Comparison of ENCODE assay signal across 26 cellular contexts in genomic region chr3:193794002-193794835, GRCh38.
DNase-seq lines count a peak whose midpoint lies in the region; ATAC-seq and TF ChIP-seq lines count a peak whose summit lies in the region.
"Had no signal": no experiment of that assay in that cellular context is flagged by ENCODE, and none has a peak within 500 bp of the region (broad histone marks: within the 10 kb centered on the region; RNA-seq: fewer than 3 reads in every experiment).

No MANE protein-coding gene starts in this region.

- no peak overlapping the region for H2BK120ac ChIP-seq in trophoblast cell (ENCODE audit: insufficient read depth, low read length, poor library complexity)

- H3K36me3 ChIP-seq in heart left ventricle (no peaks in the 10 kb centered on the region), right atrium auricular region (no peaks in the 10 kb centered on the region), trophoblast cell (ENCODE audit: control insufficient read depth in 1 of 2, insufficient read depth in 2 of 2, low read length in 2 of 2) (no peaks in the 10 kb centered on the region)
- H3K36me3 ChIP-seq: gastroesophageal sphincter, upper lobe of left lung had no signal

- peaks cover 51% of the 10 kb centered on the region for H3K4me1 Mint-ChIP-seq in WTC11

- no peaks in the 10 kb centered on the region for H3K9me3 Mint-ChIP-seq in WTC11
- H3K9me3 Mint-ChIP-seq: activated naive CD4-positive, alpha-beta T cell treated with anti-CD3 and anti-CD28 coated beads, Interleukin-2, amount 10 ng/mL, durations not matched to agents 7 days and 5 days; activated T-cell treated with anti-CD3 and anti-CD28 coated beads, Interleukin-2, amount 50 U/mL, for 72 hours had no signal

- POLR2A ChIA-PET in WTC11 (lab: Charles Lee), result no interaction called here

- CTCF ChIA-PET in WTC11 (lab: Charles Lee), result interaction anchor here (1.6 kb wide), 1 partner anchor 177 kb away, joined by 3 read pairs; no protein-coding TSS in a partner anchor

- H3K9me3 ChIP-seq in heart left ventricle (no peaks in the 10 kb centered on the region), right atrium auricular region (no peaks in the 10 kb centered on the region), trophoblast cell (ENCODE audit: insufficient read depth, low read depth, low read length) (no peaks in the 10 kb centered on the region)
- H3K9me3 ChIP-seq: gastroesophageal sphincter, upper lobe of left lung had no signal

- peaks cover 16% of the 10 kb centered on the region for H3K27me3 Mint-ChIP-seq in WTC11 (ENCODE audit: low read depth)

- ATAC-seq in heart left ventricle (peak in 3 of 4 donors; percentile 34 to 49 (median 48)), WTC11 (no peak), GM19324 (IDR thresholded peaks at IDR 0.05; ENCODE audit: low FRiP score, unreplicated experiment) (no peak), HG02623 (IDR thresholded peaks at IDR 0.05; ENCODE audit: unreplicated experiment) (no peak)
- ATAC-seq: activated T-cell treated with anti-CD3 and anti-CD28 coated beads, Interleukin-2, amount 50 U/mL, for 72 hours; esophagus mucosa; gastroesophageal sphincter; sciatic nerve; SK-N-SH treated with all-trans-retinoic acid at 6 μM for 48 hours had no signal

- H2BK5ac ChIP-seq in trophoblast cell (ENCODE audit: low read depth, low read length, poor library complexity), result no peak overlapping the region

- no peak overlapping the region for H2AFZ ChIP-seq in trophoblast cell (ENCODE audit: insufficient read depth, low read length, poor library complexity)

- no peak overlapping the region for H3K9ac ChIP-seq in trophoblast cell (ENCODE audit: low read length)

- no peak overlapping the region for H3K18ac ChIP-seq in trophoblast cell (ENCODE audit: low read length)

- H3K36me3 Mint-ChIP-seq in WTC11, result no peaks in the 10 kb centered on the region
- H3K36me3 Mint-ChIP-seq: activated naive CD4-positive, alpha-beta T cell treated with anti-CD3 and anti-CD28 coated beads, Interleukin-2, amount 10 ng/mL, durations not matched to agents 7 days and 5 days had no signal

- DNase-seq in heart left ventricle (no peak), right atrium auricular region (ENCODE audit: low spot score) (no peak), WTC11 (ENCODE audit: low spot score) (no peak), fibroblast of villous mesenchyme (ENCODE audit: low read depth) (peak; percentile 22), trophoblast cell (peak; percentile 78 to 81), NCI-H1105 (lab: John Stamatoyannopoulos, UW) (no peak)
- DNase-seq: activated CD8-positive, alpha-beta memory T cell treated with anti-CD3 and anti-CD28 coated beads for 24 hours; activated naive CD4-positive, alpha-beta T cell treated with anti-CD3 and anti-CD28 coated beads, Interleukin-2, amount 10 ng/mL, durations not matched to agents 7 days and 5 days; activated T-cell treated with anti-CD3 and anti-CD28 coated beads, Interleukin-2, amount 50 U/mL, for 72 hours; AML-193; anterior cingulate cortex; GOT3; kidney; mammary epithelial cell; NCI-H146; NCI-H2171; RPMI8226; T1000; upper lobe of left lung had no signal

- H3K4me2 ChIP-seq in trophoblast cell (ENCODE audit: low read length), result no peak overlapping the region

- H3K27ac Mint-ChIP-seq in WTC11, result no peak overlapping the region
- H3K27ac Mint-ChIP-seq: activated naive CD4-positive, alpha-beta T cell treated with anti-CD3 and anti-CD28 coated beads, Interleukin-2, amount 10 ng/mL, durations not matched to agents 7 days and 5 days; activated T-cell treated with anti-CD3 and anti-CD28 coated beads, Interleukin-2, amount 50 U/mL, for 72 hours had no signal

- H3K27me3 ChIP-seq in heart left ventricle (peaks cover 0 to 39% (median 4%) of the 10 kb centered on the region in 9 donors), right atrium auricular region (no peaks in the 10 kb centered on the region), trophoblast cell (ENCODE audit: insufficient read depth, low read length) (no peaks in the 10 kb centered on the region)
- H3K27me3 ChIP-seq: gastroesophageal sphincter, upper lobe of left lung had no signal

- WGBS in heart left ventricle, 4 donors, result 40 to 50% (median 45%) methylated on average over 11 of the region's 11 CpGs
- no CpG with 5 or more reads among the region's 11 CpGs for WGBS in trophoblast cell (ENCODE audit: extremely low coverage, insufficient coverage, insufficient read length)

- no peak overlapping the region for H2AK5ac ChIP-seq in trophoblast cell (ENCODE audit: low read length)

- H3K4ac ChIP-seq in trophoblast cell (ENCODE audit: low read depth, low read length), result no peak overlapping the region

- H3K23ac ChIP-seq in trophoblast cell (ENCODE audit: low read length), result no peak overlapping the region

- H3K4me3 ChIP-seq in heart left ventricle, result no peak overlapping the region
- H3K4me3 ChIP-seq in right atrium auricular region, result no peak overlapping the region
- no peak overlapping the region for H3K4me3 ChIP-seq in fibroblast of villous mesenchyme (ENCODE audit: low read depth, low read length)
- no peak overlapping the region for H3K4me3 ChIP-seq in trophoblast cell (ENCODE audit: low read depth, low read length)
- H3K4me3 ChIP-seq: gastroesophageal sphincter, upper lobe of left lung had no signal

- no peaks in the 10 kb centered on the region for H3K79me2 ChIP-seq in trophoblast cell (ENCODE audit: control insufficient read depth, insufficient read depth, low read length, poor library complexity)

- H3K4me3 Mint-ChIP-seq in WTC11, result no peak overlapping the region
- H3K4me3 Mint-ChIP-seq: activated naive CD4-positive, alpha-beta T cell treated with anti-CD3 and anti-CD28 coated beads, Interleukin-2, amount 10 ng/mL, durations not matched to agents 7 days and 5 days; activated T-cell treated with anti-CD3 and anti-CD28 coated beads, Interleukin-2, amount 50 U/mL, for 72 hours had no signal

- peaks cover 19% of the 10 kb centered on the region for H3K79me1 ChIP-seq in trophoblast cell (ENCODE audit: low read length)

- no peak for TF ChIP-seq POLR2A in heart left ventricle (IDR thresholded peaks at IDR 0.05)

- no peak for TF ChIP-seq CTCF in heart left ventricle (IDR thresholded peaks at IDR 0.05)
- no peak for TF ChIP-seq CTCF in right atrium auricular region (IDR thresholded peaks at IDR 0.05)
- no peak for TF ChIP-seq CTCF in WTC11 (IDR thresholded peaks at IDR 0.05)
- TF ChIP-seq CTCF in fibroblast of villous mesenchyme (IDR thresholded peaks at IDR 0.05; ENCODE audit: insufficient read depth, low read depth, low read length), result no peak

- intact Hi-C loops in heart left ventricle (cut with DNase I), result no loop called here

- H4K91ac ChIP-seq in trophoblast cell (ENCODE audit: low read depth, low read length), result no peak overlapping the region

- H3K27ac ChIP-seq in heart left ventricle, result no peak overlapping the region
- no peak overlapping the region for H3K27ac ChIP-seq in right atrium auricular region
- H3K27ac ChIP-seq in trophoblast cell (ENCODE audit: low read depth, low read length), result peak overlapping the region; percentile 51
- H3K27ac ChIP-seq: gastroesophageal sphincter, HL-60, upper lobe of left lung had no signal

- no peak overlapping the region for H4K8ac ChIP-seq in trophoblast cell (ENCODE audit: low read depth, low read length)

- peaks cover 0 to 12% (median 5%) of the 10 kb centered on the region in 12 donors for H3K4me1 ChIP-seq in heart left ventricle
- H3K4me1 ChIP-seq in right atrium auricular region, result no peaks in the 10 kb centered on the region
- H3K4me1 ChIP-seq in trophoblast cell (ENCODE audit: control insufficient read depth in 1 of 2, insufficient read depth in 2 of 2, low read length in 2 of 2), result peaks cover 19 to 24% of the 10 kb centered on the region in 2 experiments

- H2BK12ac ChIP-seq in trophoblast cell (ENCODE audit: low read length), result no peak overlapping the region

- H3K14ac ChIP-seq in trophoblast cell (ENCODE audit: low read length), result no peak overlapping the region

- no peak overlapping the region for H4K12ac ChIP-seq in trophoblast cell (ENCODE audit: low read depth, low read length)

TF ChIP-seq in WTC11, 78 proteins besides CTCF, POLR2A, EP300 and RAD21:
- TF ChIP-seq TEAD4 (CRISPR knock-in tag; IDR thresholded peaks at IDR 0.05) (no peak), ATF1 (CRISPR knock-in tag; IDR thresholded peaks at IDR 0.05) (no peak), GABPB1 (CRISPR knock-in tag; IDR thresholded peaks at IDR 0.05) (peak; percentile 61), ATF2 (CRISPR knock-in tag; IDR thresholded peaks at IDR 0.05; ENCODE audit: borderline replicate concordance, low read depth) (no peak), ZNF263 (CRISPR knock-in tag; IDR thresholded peaks at IDR 0.05; ENCODE audit: low read depth) (no peak)

Comparison
In these comparisons a context has a peak if more than half of its experiments do, and no peak if none do; other contexts are left out.
1. ATAC-seq: peak in heart left ventricle (3 of 4); none in WTC11 (single experiment), GM19324 (single experiment) and HG02623 (single experiment).
2. DNase-seq: peak in fibroblast of villous mesenchyme (single experiment) and trophoblast cell (2 of 2); none in heart left ventricle (0 of 5), right atrium auricular region (single experiment), WTC11 (single experiment) and NCI-H1105 (single experiment).